In genomic region chr9:134682651-134683364, GRCh38 we compare ENCODE assay signal across 13 cellular contexts. TPM values are rescaled to one million over a fixed set of nuclear protein-coding genes. Genes with fewer than 3 reads are reported as not detected.
"Had no signal": no experiment of that assay in that cellular context is flagged by ENCODE, and none has a peak within 500 bp of the region (broad histone marks: within the 10 kb centered on the region; RNA-seq: fewer than 3 reads in every experiment).

No MANE protein-coding gene starts in this region.

- DNase-seq: activated CD4-positive, alpha-beta T cell treated with anti-CD3 and anti-CD28 coated beads, Interleukin-2, amount 10 ng/mL, durations not matched to agents 7 days and 5 days; activated CD4-positive, CD25-positive, alpha-beta regulatory T cell; activated naive CD4-positive, alpha-beta T cell treated with anti-CD3 and anti-CD28 coated beads, Interleukin-2, amount 50 U/mL, for 16 hours; amniotic stem cell; endodermal cell; erythroblast; mesendoderm; small intestine; T-helper 2 cell had no signal

- H3K4me1 ChIP-seq: pancreas had no signal

- H3K36me3 ChIP-seq: pancreas had no signal

- H3K27ac ChIP-seq: pancreas had no signal

- H3K9me3 ChIP-seq: pancreas had no signal

- H3K27me3 ChIP-seq: pancreas had no signal

- H3K4me3 ChIP-seq: pancreas had no signal

- ATAC-seq: left lobe of liver; pancreas; stimulated activated memory B cell treated with anti-CD40 and anti-IgM and Interleukin-4, amounts not matched to agents 10 μg/mL and 1 μg/mL and 100 μg/mL, for 72 hours had no signal

RNA-seq across cellular contexts. Expression of gene COL5A1, which starts 41.2 kb away (rescaled TPM):
- total RNA-seq: activated CD8-positive, alpha-beta memory T cell treated with anti-CD3 and anti-CD28 coated beads for 36 hours had no signal
